Comparison of ENCODE assay signal across 9 cellular contexts in genomic region chr7:3063016-3063753, GRCh38. TPM values are rescaled to one million over a fixed set of nuclear protein-coding genes. Genes with fewer than 3 reads are reported as not detected.
DNase-seq lines count a peak whose midpoint lies in the region; ATAC-seq, FAIRE-seq and TF ChIP-seq lines count a peak whose summit lies in the region.
"Had no signal": no experiment of that assay in that cellular context is flagged by ENCODE, and none has a peak within 500 bp of the region (broad histone marks: within the 10 kb centered on the region; RNA-seq: fewer than 3 reads in every experiment).

No MANE protein-coding gene starts in this region.

- CTCF ChIA-PET in PC-3 (lab: Charles Lee) = no interaction called here

- no peak for TF ChIP-seq CTCF in PC-3 (conservative IDR thresholded peaks at IDR 0.05; ENCODE audit: low read depth, low read length)
- no peak for TF ChIP-seq CTCF in tibial artery (IDR thresholded peaks at IDR 0.05)

- peak overlapping the region; percentile 69 for H3K4me3 ChIP-seq in CD4-positive, CD25-positive, alpha-beta regulatory T cell (ENCODE audit: low read depth, low read length)
- H3K4me3 ChIP-seq in PC-3 (ENCODE audit: low read length) = no peak overlapping the region
- H3K4me3 ChIP-seq in tibial artery = no peak overlapping the region

- no peaks in the 10 kb centered on the region for H3K79me2 ChIP-seq in PC-3 (ENCODE audit: low read length)

- H3K27me3 ChIP-seq in CD4-positive, CD25-positive, alpha-beta regulatory T cell (ENCODE audit: control insufficient read depth, insufficient read depth, low read length) = no peaks in the 10 kb centered on the region
- H3K27me3 ChIP-seq in PC-3 (ENCODE audit: low read length) (peaks cover 5% of the 10 kb centered on the region; the same call in 1 of the 2 replicates), tibial artery (peaks cover 0 to 3% of the 10 kb centered on the region in 2 donors)

- no peak overlapping the region for H2AFZ ChIP-seq in PC-3 (ENCODE audit: low read length)

- H3K4me1 Mint-ChIP-seq in CD4-positive, CD25-positive, alpha-beta regulatory T cell = peaks cover 26 to 57% (median 41%) of the 10 kb centered on the region in 4 donors
- H3K4me1 Mint-ChIP-seq in activated naive CD8-positive, alpha-beta T cell treated with anti-CD3 and anti-CD28 coated beads for 36 hours = peaks cover 77% of the 10 kb centered on the region

- peak; percentile 96 to 97 for ATAC-seq in CD4-positive, CD25-positive, alpha-beta regulatory T cell (ENCODE audit: low read depth in 2 of 2)
- peak; percentile 82 for ATAC-seq in GM21528 (IDR thresholded peaks at IDR 0.05; ENCODE audit: low FRiP score, unreplicated experiment)
- no peak for ATAC-seq in PC-3

- H3K4me1 ChIP-seq in CD4-positive, CD25-positive, alpha-beta regulatory T cell (ENCODE audit: control insufficient read depth, insufficient read depth, low read length, poor library complexity, severe bottlenecking) = peaks cover 46% of the 10 kb centered on the region
- H3K4me1 ChIP-seq in PC-3 (ENCODE audit: insufficient read depth, low read length) = no peaks in the 10 kb centered on the region
- peaks cover 0 to 5% (median 2%) of the 10 kb centered on the region in 4 donors for H3K4me1 ChIP-seq in tibial artery

- no peaks in the 10 kb centered on the region for H3F3A ChIP-seq in PC-3 (ENCODE audit: low read length, unreplicated experiment)

- POLR2A ChIA-PET in PC-3 (lab: Charles Lee; ENCODE audit: unreplicated experiment) = no interaction called here

- H3K9me2 ChIP-seq in PC-3 (replicated peaks; ENCODE audit: low read length) = no peaks in the 10 kb centered on the region

- H3K4me2 ChIP-seq in PC-3 (ENCODE audit: low read length) = no peak overlapping the region

- H3K27me3 Mint-ChIP-seq in CD4-positive, CD25-positive, alpha-beta regulatory T cell = peaks cover 4% of the 10 kb centered on the region
- no peaks in the 10 kb centered on the region for H3K27me3 Mint-ChIP-seq in activated naive CD8-positive, alpha-beta T cell treated with anti-CD3 and anti-CD28 coated beads for 36 hours

- H3K9ac ChIP-seq in PC-3 (ENCODE audit: low read length) = no peak overlapping the region

- no TSS peak for BruUV-seq in PC-3 (replicated peaks; lab: Mats Ljungman, UMichigan)

- intact Hi-C loops in PC-3 (cut with micrococcal nuclease) = no loop called here
- intact Hi-C loops in tibial artery (cut with DNase I; ENCODE audit: low total_unique reads) = no loop called here

- no peaks in the 10 kb centered on the region for H4K20me1 ChIP-seq in PC-3 (ENCODE audit: low read length)

- no peaks in the 10 kb centered on the region for H3K36me3 Mint-ChIP-seq in CD4-positive, CD25-positive, alpha-beta regulatory T cell
- peaks cover 8% of the 10 kb centered on the region for H3K36me3 Mint-ChIP-seq in activated naive CD8-positive, alpha-beta T cell treated with anti-CD3 and anti-CD28 coated beads for 36 hours

- no peaks in the 10 kb centered on the region for H3K36me3 ChIP-seq in CD4-positive, CD25-positive, alpha-beta regulatory T cell (ENCODE audit: control insufficient read depth, insufficient read depth, low read length)
- H3K36me3 ChIP-seq in PC-3 (ENCODE audit: low read depth, low read length) (no peaks in the 10 kb centered on the region), tibial artery (no peaks in the 10 kb centered on the region)

- no peaks in the 10 kb centered on the region for H3K9me3 ChIP-seq in CD4-positive, CD25-positive, alpha-beta regulatory T cell (ENCODE audit: control insufficient read depth in 2 of 2, low read length in 2 of 2)
- H3K9me3 ChIP-seq in PC-3 (ENCODE audit: low read length) (no peaks in the 10 kb centered on the region), tibial artery (no peaks in the 10 kb centered on the region)

- peak overlapping the region; percentile 2 to 79 (median 57) for H3K4me3 Mint-ChIP-seq in CD4-positive, CD25-positive, alpha-beta regulatory T cell
- peak overlapping the region; percentile 61 for H3K4me3 Mint-ChIP-seq in activated naive CD8-positive, alpha-beta T cell treated with anti-CD3 and anti-CD28 coated beads for 36 hours
- H3K4me3 Mint-ChIP-seq: neural crest cell had no signal

- H3K9me3 Mint-ChIP-seq in CD4-positive, CD25-positive, alpha-beta regulatory T cell = peaks cover 0 to 3% (median 0%) of the 10 kb centered on the region in 7 donors
- peaks cover 11% of the 10 kb centered on the region for H3K9me3 Mint-ChIP-seq in activated naive CD8-positive, alpha-beta T cell treated with anti-CD3 and anti-CD28 coated beads for 36 hours

- peak overlapping the region; percentile 83 to 99 (median 90) for H3K27ac Mint-ChIP-seq in CD4-positive, CD25-positive, alpha-beta regulatory T cell
- H3K27ac Mint-ChIP-seq in activated naive CD8-positive, alpha-beta T cell treated with anti-CD3 and anti-CD28 coated beads for 36 hours = peak overlapping the region; percentile 95

- DNase-seq in CD4-positive, CD25-positive, alpha-beta regulatory T cell = peak in 2 of 3 donors; percentile 46 to 89
- DNase-seq in PC-3 (peak; percentile 6), urothelium cell line (ENCODE audit: low spot score) (no peak), germinal center (ENCODE audit: low spot score) (no peak), tibial artery (no peak)
- DNase-seq in activated naive CD8-positive, alpha-beta T cell treated with anti-CD3 and anti-CD28 coated beads for 36 hours = peak; percentile 86
- peak; percentile 86 for DNase-seq in stimulated activated naive CD4-positive, alpha-beta T cell treated with Interleukin-2 at 50 U/mL for 16 hours (lab: John Stamatoyannopoulos, UW)

- H3K27ac ChIP-seq in CD4-positive, CD25-positive, alpha-beta regulatory T cell (ENCODE audit: insufficient read depth, low read length, poor library complexity, severe bottlenecking) = peak overlapping the region; percentile 63
- H3K27ac ChIP-seq in PC-3 (ENCODE audit: low read length) = no peak overlapping the region
- H3K27ac ChIP-seq in tibial artery = no peak overlapping the region

- no peak for FAIRE-seq in urothelium cell line (lab: Jason Lieb, UNC)

RNA-seq across cellular contexts. Expression of gene CARD11, which starts 19.5 kb away (rescaled TPM):
- total RNA-seq in CD4-positive, CD25-positive, alpha-beta regulatory T cell = 118 TPM
- 10 to 100 TPM in 2 of 4 donors, 1 to 10 TPM in 2; 7.1 to 11.6 (median 10.0) TPM for polyA plus RNA-seq in CD4-positive, CD25-positive, alpha-beta regulatory T cell
- not detected in 2 replicates for total RNA-seq in PC-3 (2014; rRNA removed)
- total RNA-seq in activated naive CD8-positive, alpha-beta T cell treated with anti-CD3 and anti-CD28 coated beads for 36 hours = 100 to 1,000 TPM; 108 to 111 TPM

Comparison
In these comparisons a context has a peak if more than half of its experiments do, and no peak if none do; other contexts are left out.
1. DNase-seq: peak in CD4-positive, CD25-positive, alpha-beta regulatory T cell (2 of 3), PC-3 (single experiment), activated naive CD8-positive, alpha-beta T cell treated with anti-CD3 and anti-CD28 coated beads for 36 hours (single experiment) and stimulated activated naive CD4-positive, alpha-beta T cell treated with Interleukin-2 at 50 U/mL for 16 hours (single experiment); none in urothelium cell line (single experiment), germinal center (single experiment) and tibial artery (0 of 2).
2. RNA of gene CARD11, which starts 19.5 kb away (total RNA-seq): 118 TPM in CD4-positive, CD25-positive, alpha-beta regulatory T cell (single experiment) and 108 to 111 TPM in activated naive CD8-positive, alpha-beta T cell treated with anti-CD3 and anti-CD28 coated beads for 36 hours; not detected in PC-3; every median in the first group is over 10 times any median in the second.